In the genomic region with DNA sequence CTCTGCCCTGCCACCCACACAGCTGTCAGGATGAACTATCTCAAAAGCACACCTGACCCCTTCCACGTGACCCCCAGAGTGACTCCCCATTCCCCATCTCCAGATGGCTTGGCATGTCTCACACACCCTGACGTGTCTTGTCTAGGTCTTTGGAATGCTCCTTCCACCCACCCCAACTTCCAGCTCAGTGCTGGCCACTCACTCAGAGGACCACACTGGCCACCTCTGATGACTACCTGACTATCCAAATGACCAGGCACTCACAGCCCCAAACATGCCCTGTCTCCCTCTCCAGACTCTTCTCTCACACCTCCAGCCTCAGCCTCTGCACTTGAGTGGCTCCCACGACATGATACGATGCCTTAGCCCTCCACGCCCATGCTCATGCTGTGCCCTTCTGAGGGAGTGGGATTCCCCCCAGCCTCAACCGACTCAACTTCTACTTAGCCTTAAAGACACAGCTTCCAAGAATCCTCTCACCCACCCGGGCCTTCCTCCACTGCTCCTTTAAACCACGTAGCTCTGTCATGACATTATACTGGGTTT, we compare ENCODE assay signal across 16 cellular contexts.
DNase-seq lines count a peak whose midpoint lies in the region; ATAC-seq, FAIRE-seq and TF ChIP-seq lines count a peak whose summit lies in the region.
"Had no signal": no experiment of that assay in that cellular context is flagged by ENCODE, and none has a peak within 500 bp of the region (broad histone marks: within the 10 kb centered on the region; RNA-seq: fewer than 3 reads in every experiment).

No MANE protein-coding gene starts in this region.

- no peak overlapping the region for H2BK5ac ChIP-seq in H1 (ENCODE audit: low read depth, low read length)

- H3K79me2 ChIP-seq in H1 (ENCODE audit: control insufficient read depth in 1 of 2, insufficient read depth in 2 of 2, low read length in 2 of 2) (no peaks in the 10 kb centered on the region), neural progenitor cell (ENCODE audit: low read depth) (no peaks in the 10 kb centered on the region)

- H3K4me1 ChIP-seq in right cardiac atrium (ENCODE audit: control insufficient read depth, insufficient read depth, low read length) = no peaks in the 10 kb centered on the region
- peaks cover 0 to 8% (median 2%) of the 10 kb centered on the region in 4 experiments; a peak in 3 of 7 replicates for H3K4me1 ChIP-seq in H1 (replicated peaks in 1 of 4; ENCODE audit: control insufficient read depth in 3 of 4, insufficient read depth in 4 of 4, low read length in 3 of 4)
- peaks cover 7% of the 10 kb centered on the region for H3K4me1 ChIP-seq in neural progenitor cell
- no peaks in the 10 kb centered on the region for H3K4me1 ChIP-seq in colonic mucosa

- H3K4ac ChIP-seq in H1 (replicated peaks; ENCODE audit: insufficient read length, low read depth, low read length) = no peak overlapping the region

- H4K5ac ChIP-seq in H1 (ENCODE audit: insufficient read length, low read depth, low read length) = no peak overlapping the region

- H3K4me2 ChIP-seq in H1 (ENCODE audit: insufficient read depth in 1 of 2, low read depth in 2 of 2, low read length in 2 of 2) = no peak overlapping the region
- no peak overlapping the region for H3K4me2 ChIP-seq in neural progenitor cell
- H3K4me2 ChIP-seq: BLaER1 treated with 17β-estradiol and CSF1 and Interleukin-3, amounts not matched to agents 10 nM and 100 nM had no signal

- H3K4me1 Mint-ChIP-seq in neural progenitor cell = peaks cover 35% of the 10 kb centered on the region

- no peak for TF ChIP-seq CTCF in H1 (IDR thresholded peaks at IDR 0.05; ENCODE audit: control extremely low read depth in 1 of 3, insufficient read depth in 1 of 3, low read depth in 1 of 3, low read length in 3 of 3)
- no peak for TF ChIP-seq CTCF in neural progenitor cell (IDR thresholded peaks at IDR 0.05)
- TF ChIP-seq CTCF in colonic mucosa (IDR thresholded peaks at IDR 0.05) = no peak

- no peak for TF ChIP-seq RAD21 in H1 (IDR thresholded peaks at IDR 0.05 in 1 of 2, conservative IDR thresholded peaks at IDR 0.05 in 1 of 2; ENCODE audit: low read depth in 2 of 2, low read length in 2 of 2)

- H3K4me3 Mint-ChIP-seq in neural progenitor cell = peak overlapping the region; percentile 16
- H3K4me3 Mint-ChIP-seq: CD4-positive, alpha-beta T cell had no signal

- 0 out of 2 replicates have a peak overlapping the region, but pooled peaks have one; percentile 53 for H2BK20ac ChIP-seq in H1 (ENCODE audit: low read length)

- 59% methylated on average over 8 of the region's 8 CpGs for WGBS in right cardiac atrium
- WGBS in H1 (ENCODE audit: extremely low coverage in 1 of 2, insufficient coverage in 1 of 2, insufficient read length in 1 of 2, insufficient replicate concordance in 2 of 2, low coverage in 1 of 2, low lambda C conversion rate in 2 of 2, missing lambda C conversion rate in 1 of 2), 2 experiments = 76% methylated on average over 8 of the region's 8 CpGs; no CpG with 5 or more reads in 1 of the 2 experiments

- H2AFZ ChIP-seq in H1 (ENCODE audit: low read length) (no peak overlapping the region), neural progenitor cell (replicated peaks) (no peak overlapping the region)

- H3K36me3 Mint-ChIP-seq in neural progenitor cell = no peaks in the 10 kb centered on the region

- H3K9ac ChIP-seq in H1 (replicated peaks in 1 of 4; ENCODE audit: extremely low read depth in 1 of 4, low read depth in 3 of 4, low read length in 3 of 4) = no peak overlapping the region
- H3K9ac ChIP-seq in neural progenitor cell = no peak overlapping the region
- no peak overlapping the region for H3K9ac ChIP-seq in colonic mucosa (ENCODE audit: low read depth in 2 of 2, low read length in 2 of 2)
- H3K9ac ChIP-seq: BLaER1 treated with 17β-estradiol and CSF1 and Interleukin-3, amounts not matched to agents 10 nM and 100 nM had no signal

- peaks cover 14% of the 10 kb centered on the region for H3K27me3 Mint-ChIP-seq in neural progenitor cell (ENCODE audit: insufficient read depth, low read depth)

- peak; percentile 67 for DNase-seq in cardiac septum (ENCODE audit: low spot score)
- DNase-seq in right cardiac atrium = no peak
- peak in 1 of 2 experiments; percentile 20 for DNase-seq in H1 (ENCODE audit: low read depth in 1 of 2, low spot score in 2 of 2)
- no peak for DNase-seq in neural progenitor cell (ENCODE audit: low spot score)
- no peak for DNase-seq in 8988T
- DNase-seq in activated naive CD4-positive, alpha-beta T cell treated with anti-CD3 and anti-CD28 coated beads, Interleukin-2, amount 50 U/mL, for 16 hours = no peak
- DNase-seq in colonic mucosa = no peak
- DNase-seq: CD4-positive, alpha-beta T cell; NCI-H1048; NCI-H1694; NCI-H510A treated with DMSO at 0.1 percent for 48 hours; SHP77 had no signal

- H3K18ac ChIP-seq in H1 (ENCODE audit: extremely low read depth, low read length) = no peak overlapping the region

- intact Hi-C loops in cardiac septum (cut with DNase I) (no loop called here), right cardiac atrium (cut with DNase I) (no loop called here), colonic mucosa (cut with DNase I) (no loop called here)

- no peak for FAIRE-seq in H1 (lab: Jason Lieb, UNC)
- FAIRE-seq: GM19239, H54 had no signal

- TF ChIP-seq POLR2A in H1 (IDR thresholded peaks at IDR 0.05; ENCODE audit: control extremely low read depth in 1 of 2, low read depth in 2 of 2, low read length in 2 of 2) = no peak

- H3K4me3 ChIP-seq in right cardiac atrium (ENCODE audit: low read length) = no peak overlapping the region
- no peak overlapping the region for H3K4me3 ChIP-seq in H1 (ENCODE audit: extremely low read depth in 1 of 4, insufficient read depth in 2 of 4, low read depth in 3 of 4, low read length in 4 of 4)
- H3K4me3 ChIP-seq in neural progenitor cell = no peak overlapping the region
- H3K4me3 ChIP-seq in colonic mucosa = no peak overlapping the region
- H3K4me3 ChIP-seq: BLaER1 treated with 17β-estradiol and CSF1 and Interleukin-3, amounts not matched to agents 10 nM and 100 nM had no signal

- no peak overlapping the region; the same call in 1 of the 2 replicates for H4K8ac ChIP-seq in H1 (ENCODE audit: extremely low read depth, insufficient read depth, low read length)

- no peak overlapping the region for H3K27ac ChIP-seq in right cardiac atrium (ENCODE audit: low read length)
- no peak overlapping the region for H3K27ac ChIP-seq in H1 (ENCODE audit: low read depth, low read length)
- H3K27ac ChIP-seq in neural progenitor cell = no peak overlapping the region
- no peak overlapping the region for H3K27ac ChIP-seq in colonic mucosa
- H3K27ac ChIP-seq: BLaER1 treated with 17β-estradiol and CSF1 and Interleukin-3, amounts not matched to agents 10 nM and 100 nM; RWPE1 had no signal

- H4K91ac ChIP-seq in H1 (replicated peaks; ENCODE audit: insufficient read length, low read length) = peak overlapping the region; percentile 34

- no peak overlapping the region for H3K23ac ChIP-seq in H1 (ENCODE audit: insufficient read length)

- CTCF ChIA-PET in H1 (lab: Charles Lee; ENCODE audit: partially characterized antibody) = interaction anchor here (0.6 to 7.3 kb wide), 54 partner anchors 9 to 294 kb away, joined by 3 to 96 read pairs (median 4); no protein-coding TSS in a partner anchor

- H3F3A ChIP-seq in neural progenitor cell (ENCODE audit: low read depth) = no peaks in the 10 kb centered on the region

- H4K20me1 ChIP-seq in H1 (replicated peaks in 1 of 2; ENCODE audit: control insufficient read depth in 1 of 2, insufficient read depth in 2 of 2, low read length in 2 of 2) = no peaks in the 10 kb centered on the region
- no peaks in the 10 kb centered on the region for H4K20me1 ChIP-seq in neural progenitor cell (ENCODE audit: low read depth)
- H4K20me1 ChIP-seq: BLaER1 treated with 17β-estradiol and CSF1 and Interleukin-3, amounts not matched to agents 10 nM and 100 nM had no signal

- no peak overlapping the region for H2AK5ac ChIP-seq in H1 (ENCODE audit: low read depth, low read length)

- no peaks in the 10 kb centered on the region for H3K79me1 ChIP-seq in H1 (ENCODE audit: low read depth, low read length)

- H3K9me3 Mint-ChIP-seq in neural progenitor cell = no peaks in the 10 kb centered on the region
- H3K9me3 Mint-ChIP-seq: CD4-positive, alpha-beta T cell had no signal

- H3K56ac ChIP-seq in H1 (replicated peaks; ENCODE audit: insufficient read length, low read depth, low read length) = no peak overlapping the region

- TF ChIP-seq EP300 in H1 (IDR thresholded peaks at IDR 0.05; ENCODE audit: borderline replicate concordance in 1 of 2, low read depth in 2 of 2, low read length in 2 of 2) = no peak

- no peak overlapping the region for H3K27ac Mint-ChIP-seq in neural progenitor cell
- H3K27ac Mint-ChIP-seq: CD4-positive, alpha-beta T cell had no signal

- no peaks in the 10 kb centered on the region for H3K23me2 ChIP-seq in H1 (ENCODE audit: low read depth, low read length)

- H3K36me3 ChIP-seq in H1 (ENCODE audit: control insufficient read depth in 2 of 4, insufficient read depth in 4 of 4, low read length in 3 of 4) = no peaks in the 10 kb centered on the region
- no peaks in the 10 kb centered on the region for H3K36me3 ChIP-seq in neural progenitor cell
- no peaks in the 10 kb centered on the region for H3K36me3 ChIP-seq in colonic mucosa
- H3K36me3 ChIP-seq: BLaER1 treated with 17β-estradiol and CSF1 and Interleukin-3, amounts not matched to agents 10 nM and 100 nM had no signal

- H3K27me3 ChIP-seq in right cardiac atrium (ENCODE audit: control insufficient read depth, insufficient read depth) (no peaks in the 10 kb centered on the region), H1 (replicated peaks in 1 of 4; ENCODE audit: control insufficient read depth in 3 of 4, extremely low read depth in 1 of 4, insufficient read depth in 3 of 4, low read length in 3 of 4) (peaks cover 0 to 4% (median 0%) of the 10 kb centered on the region in 4 experiments; a peak in 2 of 7 replicates), neural progenitor cell (no peaks in the 10 kb centered on the region), colonic mucosa (no peaks in the 10 kb centered on the region)
- H3K27me3 ChIP-seq: BLaER1 treated with 17β-estradiol and CSF1 and Interleukin-3, amounts not matched to agents 10 nM and 100 nM had no signal

- POLR2A ChIA-PET in H1 (lab: Charles Lee; ENCODE audit: partially characterized antibody) = interaction anchor here (1.3 kb wide), 1 partner anchor 8 kb away, joined by 3 read pairs; no protein-coding TSS in a partner anchor

- H2BK15ac ChIP-seq in H1 (ENCODE audit: low read length) = peak overlapping the region; percentile 13; the same call in 1 of the 2 replicates

- no peaks in the 10 kb centered on the region for H3K9me3 ChIP-seq in right cardiac atrium (ENCODE audit: control insufficient read depth, low read length)
- no peaks in the 10 kb centered on the region for H3K9me3 ChIP-seq in H1 (ENCODE audit: insufficient read depth in 2 of 2, low read depth in 1 of 2, low read length in 1 of 2)
- H3K9me3 ChIP-seq in neural progenitor cell (ENCODE audit: low read depth) = no peaks in the 10 kb centered on the region
- H3K9me3 ChIP-seq in colonic mucosa = no peaks in the 10 kb centered on the region
- H3K9me3 ChIP-seq: BLaER1 treated with 17β-estradiol and CSF1 and Interleukin-3, amounts not matched to agents 10 nM and 100 nM had no signal

- peak overlapping the region; percentile 12; the same call in 1 of the 2 replicates for H2BK12ac ChIP-seq in H1 (ENCODE audit: low read depth, low read length)

- no peak for ATAC-seq in right cardiac atrium

- H3K14ac ChIP-seq in H1 (ENCODE audit: insufficient read length) = no peak overlapping the region

- no peak overlapping the region for H2BK120ac ChIP-seq in H1 (replicated peaks; ENCODE audit: low read depth, low read length)
